Comparison of ENCODE assay signal across 1 cellular context in genomic region chr18:57882465-57882864, GRCh38.
A peak's percentile ranks its signal among the peaks of the same experiment; 100 is the strongest.
TF ChIP-seq lines count a peak whose summit lies in the region.

No MANE protein-coding gene starts in this region.

TF ChIP-seq in HepG2, 621 proteins besides CTCF, POLR2A, EP300 and RAD21:
- TF ChIP-seq ZNF512 (CRISPR knock-in tag; IDR thresholded peaks at IDR 0.05) (no peak), KDM5A (IDR thresholded peaks at IDR 0.05; ENCODE audit: borderline replicate concordance, low read length) (no peak), PRMT3 (CRISPR knock-in tag; IDR thresholded peaks at IDR 0.05; ENCODE audit: borderline replicate concordance, low read depth) (no peak), MBD4 (IDR thresholded peaks at IDR 0.05; ENCODE audit: borderline replicate concordance, low read length) (no peak), MEIS1 (CRISPR knock-in tag; IDR thresholded peaks at IDR 0.05; ENCODE audit: borderline replicate concordance) (no peak), AGO1 (IDR thresholded peaks at IDR 0.05; ENCODE audit: low read depth, low read length, poor library complexity, severe bottlenecking) (no peak), HMGA1 (CRISPR knock-in tag; conservative IDR thresholded peaks at IDR 0.05) (no peak), ZNF788 (CRISPR knock-in tag; IDR thresholded peaks at IDR 0.05; ENCODE audit: borderline replicate concordance) (no peak), CEBPG (CRISPR knock-in tag; IDR thresholded peaks at IDR 0.05) (peak; percentile 84), POGZ (CRISPR knock-in tag; IDR thresholded peaks at IDR 0.05) (no peak), CAMTA2 (CRISPR knock-in tag; IDR thresholded peaks at IDR 0.05; ENCODE audit: borderline replicate concordance) (no peak), ZNF337 (CRISPR knock-in tag; IDR thresholded peaks at IDR 0.05; ENCODE audit: borderline replicate concordance, low read depth) (no peak), FOXM1 (CRISPR knock-in tag; IDR thresholded peaks at IDR 0.05) (no peak), ATF5 (CRISPR knock-in tag; IDR thresholded peaks at IDR 0.05; ENCODE audit: low read depth) (no peak), ZNF792 (CRISPR knock-in tag; IDR thresholded peaks at IDR 0.05) (no peak), FOXA1 (IDR thresholded peaks at IDR 0.05) (no peak), FOXA1 (CRISPR knock-in tag; IDR thresholded peaks at IDR 0.05) (0 out of 2 replicates have a peak, but pooled peaks have one; percentile 27), MIER3 (CRISPR knock-in tag; IDR thresholded peaks at IDR 0.05; ENCODE audit: borderline replicate concordance) (no peak), CEBPB (IDR thresholded peaks at IDR 0.05; ENCODE audit: borderline replicate concordance, low read depth, low read length) (peak; percentile 89), ZNF225 (CRISPR knock-in tag; IDR thresholded peaks at IDR 0.05) (no peak), TCF7L2 (IDR thresholded peaks at IDR 0.05; ENCODE audit: low read depth, low read length) (no peak), TCF12 (IDR thresholded peaks at IDR 0.05) (no peak), TCF12 (CRISPR knock-in tag; IDR thresholded peaks at IDR 0.05) (no peak), FOXA3 (CRISPR knock-in tag; IDR thresholded peaks at IDR 0.05) (peak; percentile 32), EHMT2 (IDR thresholded peaks at IDR 0.05; ENCODE audit: borderline replicate concordance, low read depth, low read length) (no peak), ETV5 (CRISPR knock-in tag; IDR thresholded peaks at IDR 0.05; ENCODE audit: borderline replicate concordance) (no peak), AFF4 (CRISPR knock-in tag; IDR thresholded peaks at IDR 0.05) (no peak), FOSL1 (CRISPR knock-in tag; IDR thresholded peaks at IDR 0.05; ENCODE audit: borderline replicate concordance) (no peak), MAFK (conservative IDR thresholded peaks at IDR 0.05 in 1 of 2, IDR thresholded peaks at IDR 0.05 in 1 of 2; ENCODE audit: low read length in 2 of 2) (no peak), TFAP4 (IDR thresholded peaks at IDR 0.05; ENCODE audit: borderline replicate concordance, low read depth) (no peak), TBP (CRISPR knock-in tag; IDR thresholded peaks at IDR 0.05) (no peak), RXRA (CRISPR knock-in tag; IDR thresholded peaks at IDR 0.05) (no peak), RFX3 (CRISPR knock-in tag; IDR thresholded peaks at IDR 0.05) (no peak), SOX13 (IDR thresholded peaks at IDR 0.05) (no peak), SOX13 (CRISPR knock-in tag; conservative IDR thresholded peaks at IDR 0.05 in 1 of 2, IDR thresholded peaks at IDR 0.05 in 1 of 2) (peak in 1 of 2 experiments; percentile 41; a peak in 1 of 4 replicates), GTF3A (CRISPR knock-in tag; conservative IDR thresholded peaks at IDR 0.05) (no peak), ZMYM2 (CRISPR knock-in tag; IDR thresholded peaks at IDR 0.05) (no peak), ZNF709 (CRISPR knock-in tag; IDR thresholded peaks at IDR 0.05) (no peak), KDM3A (CRISPR knock-in tag; IDR thresholded peaks at IDR 0.05; ENCODE audit: low read depth) (no peak), HDAC6 (IDR thresholded peaks at IDR 0.05; ENCODE audit: low read depth, low read length) (no peak), SMAD9 (CRISPR knock-in tag; IDR thresholded peaks at IDR 0.05) (no peak), ASH2L (IDR thresholded peaks at IDR 0.05; ENCODE audit: insufficient read length, low read depth, low read length) (no peak), MYPOP (CRISPR knock-in tag; IDR thresholded peaks at IDR 0.05) (no peak)
- TF ChIP-seq, protein P1, sequence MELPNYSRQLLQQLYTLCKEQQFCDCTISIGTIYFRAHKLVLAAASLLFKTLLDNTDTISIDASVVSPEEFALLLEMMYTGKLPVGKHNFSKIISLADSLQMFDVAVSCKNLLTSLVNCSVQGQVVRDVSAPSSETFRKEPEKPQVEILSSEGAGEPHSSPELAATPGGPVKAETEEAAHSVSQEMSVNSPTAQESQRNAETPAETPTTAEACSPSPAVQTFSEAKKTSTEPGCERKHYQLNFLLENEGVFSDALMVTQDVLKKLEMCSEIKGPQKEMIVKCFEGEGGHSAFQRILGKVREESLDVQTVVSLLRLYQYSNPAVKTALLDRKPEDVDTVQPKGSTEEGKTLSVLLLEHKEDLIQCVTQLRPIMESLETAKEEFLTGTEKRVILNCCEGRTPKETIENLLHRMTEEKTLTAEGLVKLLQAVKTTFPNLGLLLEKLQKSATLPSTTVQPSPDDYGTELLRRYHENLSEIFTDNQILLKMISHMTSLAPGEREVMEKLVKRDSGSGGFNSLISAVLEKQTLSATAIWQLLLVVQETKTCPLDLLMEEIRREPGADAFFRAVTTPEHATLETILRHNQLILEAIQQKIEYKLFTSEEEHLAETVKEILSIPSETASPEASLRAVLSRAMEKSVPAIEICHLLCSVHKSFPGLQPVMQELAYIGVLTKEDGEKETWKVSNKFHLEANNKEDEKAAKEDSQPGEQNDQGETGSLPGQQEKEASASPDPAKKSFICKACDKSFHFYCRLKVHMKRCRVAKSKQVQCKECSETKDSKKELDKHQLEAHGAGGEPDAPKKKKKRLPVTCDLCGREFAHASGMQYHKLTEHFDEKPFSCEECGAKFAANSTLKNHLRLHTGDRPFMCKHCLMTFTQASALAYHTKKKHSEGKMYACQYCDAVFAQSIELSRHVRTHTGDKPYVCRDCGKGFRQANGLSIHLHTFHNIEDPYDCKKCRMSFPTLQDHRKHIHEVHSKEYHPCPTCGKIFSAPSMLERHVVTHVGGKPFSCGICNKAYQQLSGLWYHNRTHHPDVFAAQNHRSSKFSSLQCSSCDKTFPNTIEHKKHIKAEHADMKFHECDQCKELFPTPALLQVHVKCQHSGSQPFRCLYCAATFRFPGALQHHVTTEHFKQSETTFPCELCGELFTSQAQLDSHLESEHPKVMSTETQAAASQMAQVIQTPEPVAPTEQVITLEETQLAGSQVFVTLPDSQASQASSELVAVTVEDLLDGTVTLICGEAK (IDR thresholded peaks at IDR 0.05): no peak
- TF ChIP-seq, protein P1 (CRISPR knock-in tag; IDR thresholded peaks at IDR 0.05): no peak
